1 cellular context compared by ENCODE assay signal in genomic region chr5:96935556-96936430, GRCh38.
TF ChIP-seq lines count a peak whose summit lies in the region.

Gene LNPEP, plus strand, starts transcription at chr5:96936080. Its CDS starts 76 bp downstream, at chr5:96936156.

TF ChIP-seq in A549, 52 proteins besides CTCF, POLR2A, EP300 and RAD21 (continued from another document):
- TF ChIP-seq HMGXB4 (CRISPR knock-in tag; IDR thresholded peaks at IDR 0.05; ENCODE audit: borderline replicate concordance): no peak
- TF ChIP-seq TP53 (CRISPR knock-in tag; IDR thresholded peaks at IDR 0.05): no peak
- TF ChIP-seq PBX3 (IDR thresholded peaks at IDR 0.05): peak; percentile 77
- TF ChIP-seq ZC3H11A (IDR thresholded peaks at IDR 0.05): no peak
- TF ChIP-seq SREBF2 (IDR thresholded peaks at IDR 0.05): no peak
- no peak for TF ChIP-seq NPAS2 (CRISPR knock-in tag; IDR thresholded peaks at IDR 0.05; ENCODE audit: borderline replicate concordance)
- TF ChIP-seq ATOH8 (CRISPR knock-in tag; IDR thresholded peaks at IDR 0.05; ENCODE audit: low read depth): no peak
- TF ChIP-seq HOXB5 (CRISPR knock-in tag; IDR thresholded peaks at IDR 0.05): no peak
- TF ChIP-seq FOXS1 (CRISPR knock-in tag; IDR thresholded peaks at IDR 0.05): peak; percentile 57; the same call in 1 of the 2 replicates
- peak; percentile 75; the same call in 1 of the 2 replicates for TF ChIP-seq PHF8 (IDR thresholded peaks at IDR 0.05; ENCODE audit: borderline replicate concordance, low read depth)
- no peak for TF ChIP-seq BHLHE40 (IDR thresholded peaks at IDR 0.05; ENCODE audit: low read depth, low read length)
